17 cellular contexts compared by ENCODE assay signal in the genomic region with DNA sequence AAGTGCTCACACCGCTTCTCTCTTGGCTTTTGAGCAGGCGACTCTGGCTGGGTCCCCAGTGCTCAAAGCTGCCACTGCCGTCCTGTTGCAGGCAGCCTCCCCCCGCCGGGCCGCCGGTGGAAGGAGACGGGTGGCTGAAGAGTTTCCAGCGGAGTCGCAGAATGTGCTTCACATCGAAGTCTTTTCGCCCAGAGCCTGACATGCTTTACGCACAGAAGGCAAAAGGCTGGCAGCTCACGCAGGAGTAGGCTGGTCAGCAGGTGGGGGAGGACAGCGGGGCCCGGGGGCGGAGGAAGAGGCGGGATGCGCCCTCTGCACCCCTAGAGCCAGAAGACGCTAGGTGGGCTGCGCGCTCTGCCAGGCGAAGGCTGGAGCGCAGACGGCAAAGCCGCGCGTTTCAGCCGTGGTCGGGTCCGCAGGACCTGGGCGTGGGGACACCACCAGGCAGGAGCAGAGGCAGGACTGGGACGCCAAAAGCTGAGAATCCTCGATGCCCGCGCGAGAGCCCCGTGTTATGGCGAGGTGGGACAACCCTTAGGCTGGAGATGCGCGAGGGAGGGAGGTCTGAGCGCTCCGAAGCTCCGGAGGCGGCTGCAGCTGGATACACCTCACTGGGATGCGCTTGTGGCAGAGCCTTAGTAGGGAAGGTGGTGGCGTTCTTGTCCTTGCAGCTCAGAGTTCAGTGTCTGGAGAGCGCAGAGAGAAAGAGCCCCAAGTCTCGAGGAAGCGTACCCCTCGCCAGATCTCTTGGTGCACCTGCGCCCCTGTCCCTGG. TPM values are rescaled to one million over a fixed set of nuclear protein-coding genes. Genes with fewer than 3 reads are reported as not detected.
DNase-seq lines count a peak whose midpoint lies in the region; ATAC-seq, FAIRE-seq and TF ChIP-seq lines count a peak whose summit lies in the region.
"Had no signal": no experiment of that assay in that cellular context is flagged by ENCODE, and none has a peak within 500 bp of the region (broad histone marks: within the 10 kb centered on the region; RNA-seq: fewer than 3 reads in every experiment).

A gene (plus strand): TSS at position 329 of the 774 bp plus-strand sequence.

- FAIRE-seq in kidney (lab: Jason Lieb, UNC), result no peak
- FAIRE-seq: urothelium cell line had no signal

- no peaks in the 10 kb centered on the region for H3K4me1 Mint-ChIP-seq in activated naive CD8-positive, alpha-beta T cell treated with anti-CD3 and anti-CD28 coated beads for 36 hours
- H3K4me1 Mint-ChIP-seq in activated naive CD8-positive, alpha-beta T cell treated with anti-CD3 and anti-CD28 coated beads, Interleukin-2, amount 50 U/mL, for 24 hours, result no peaks in the 10 kb centered on the region
- no peaks in the 10 kb centered on the region for H3K4me1 Mint-ChIP-seq in stimulated activated memory B cell treated with anti-CD40 and anti-IgM and Interleukin-4, amounts not matched to agents 10 μg/mL and 1 μg/mL and 100 μg/mL, for 72 hours
- no peaks in the 10 kb centered on the region for H3K4me1 Mint-ChIP-seq in activated CD8-positive, alpha-beta T cell treated with anti-CD3 and anti-CD28 coated beads for 36 hours (ENCODE audit: low read depth)

- in situ Hi-C loops in brain microvascular endothelial cell (cut with HindIII; ENCODE audit: low pct_ligation_motif_present, low sequenced_read_pairs), result no loop called here

- H3K4me3 Mint-ChIP-seq in activated naive CD8-positive, alpha-beta T cell treated with anti-CD3 and anti-CD28 coated beads for 36 hours, result no peak within 1 kb of the TSS
- no peak within 1 kb of the TSS for H3K4me3 Mint-ChIP-seq in activated naive CD8-positive, alpha-beta T cell treated with anti-CD3 and anti-CD28 coated beads, Interleukin-2, amount 50 U/mL, for 24 hours
- no peak within 1 kb of the TSS for H3K4me3 Mint-ChIP-seq in stimulated activated memory B cell treated with anti-CD40 and anti-IgM and Interleukin-4, amounts not matched to agents 10 μg/mL and 1 μg/mL and 100 μg/mL, for 72 hours
- no peak within 1 kb of the TSS for H3K4me3 Mint-ChIP-seq in activated CD8-positive, alpha-beta T cell treated with anti-CD3 and anti-CD28 coated beads for 36 hours
- H3K4me3 Mint-ChIP-seq: naive B cell had no signal

- H3K4me1 ChIP-seq in kidney (ENCODE audit: control insufficient read depth in 1 of 2, insufficient read depth in 1 of 2, low read depth in 1 of 2, low read length in 2 of 2) (peaks cover 0 to 3% of the 10 kb centered on the region in 2 donors), prostate gland (replicated peaks) (no peaks in the 10 kb centered on the region)

- 6% methylated on average over 39 of the region's 52 CpGs for WGBS in prostate gland

- intact Hi-C loops in kidney (cut with DNase I), result no loop called here
- intact Hi-C loops in activated CD8-positive, alpha-beta T cell treated with anti-CD3 and anti-CD28 coated beads for 36 hours (cut with micrococcal nuclease), result no loop called here
- intact Hi-C loops in prostate gland (cut with DNase I), result no loop called here

- peak within 1 kb of the TSS; percentile 37 for H3K4me3 ChIP-seq in brain microvascular endothelial cell (ENCODE audit: low read depth, low read length)
- no peak within 1 kb of the TSS for H3K4me3 ChIP-seq in kidney (ENCODE audit: low read length in 2 of 2)
- no peak within 1 kb of the TSS for H3K4me3 ChIP-seq in prostate gland
- H3K4me3 ChIP-seq: body of pancreas had no signal

- no peak for TF ChIP-seq POLR2A in prostate gland (IDR thresholded peaks at IDR 0.05)

- H3K9me3 ChIP-seq in kidney (ENCODE audit: control insufficient read depth in 1 of 2, low read length in 2 of 2) (no peaks in the 10 kb centered on the region), prostate gland (no peaks in the 10 kb centered on the region)
- H3K9me3 ChIP-seq: body of pancreas had no signal

- H3K27ac ChIP-seq in brain microvascular endothelial cell (no peak within 1 kb of the TSS), kidney (ENCODE audit: low read depth in 2 of 2, low read length in 2 of 2) (no peak within 1 kb of the TSS), prostate gland (no peak within 1 kb of the TSS)
- H3K27ac ChIP-seq: body of pancreas had no signal

- POLR2A ChIA-PET in activated CD8-positive, alpha-beta T cell treated with anti-CD3 and anti-CD28 coated beads for 36 hours (lab: Charles Lee), result no interaction called here

- TF ChIP-seq CTCF in brain microvascular endothelial cell (IDR thresholded peaks at IDR 0.05; ENCODE audit: low read depth, low read length, missing control alignments), result no peak
- no peak for TF ChIP-seq CTCF in kidney (IDR thresholded peaks at IDR 0.05; ENCODE audit: borderline replicate concordance, extremely low read depth, insufficient read depth)
- TF ChIP-seq CTCF in activated CD8-positive, alpha-beta T cell treated with anti-CD3 and anti-CD28 coated beads for 36 hours (IDR thresholded peaks at IDR 0.05), result no peak
- no peak for TF ChIP-seq CTCF in prostate gland (IDR thresholded peaks at IDR 0.05)

- H3K9me3 Mint-ChIP-seq in activated naive CD8-positive, alpha-beta T cell treated with anti-CD3 and anti-CD28 coated beads for 36 hours, result peaks cover 3% of the 10 kb centered on the region
- peaks cover 10% of the 10 kb centered on the region for H3K9me3 Mint-ChIP-seq in activated naive CD8-positive, alpha-beta T cell treated with anti-CD3 and anti-CD28 coated beads, Interleukin-2, amount 50 U/mL, for 24 hours
- peaks cover 13% of the 10 kb centered on the region for H3K9me3 Mint-ChIP-seq in stimulated activated memory B cell treated with anti-CD40 and anti-IgM and Interleukin-4, amounts not matched to agents 10 μg/mL and 1 μg/mL and 100 μg/mL, for 72 hours
- peaks cover 6% of the 10 kb centered on the region for H3K9me3 Mint-ChIP-seq in activated CD8-positive, alpha-beta T cell treated with anti-CD3 and anti-CD28 coated beads for 36 hours

- H3K27me3 ChIP-seq in brain microvascular endothelial cell (replicated peaks) (no peaks in the 10 kb centered on the region), prostate gland (replicated peaks; ENCODE audit: insufficient read depth) (no peaks in the 10 kb centered on the region)
- H3K27me3 ChIP-seq: body of pancreas had no signal

- DNase-seq in activated naive CD8-positive, alpha-beta T cell treated with anti-CD3 and anti-CD28 coated beads for 36 hours, result peak; percentile 0
- no peak for DNase-seq in activated naive CD8-positive, alpha-beta T cell treated with anti-CD3 and anti-CD28 coated beads, Interleukin-2, amount 50 U/mL, for 24 hours
- DNase-seq in brain microvascular endothelial cell (no peak), kidney (peak; percentile 67), GOT3 (lab: John Stamatoyannopoulos, UW) (no peak), prostate gland (ENCODE audit: low spot score) (no peak)
- DNase-seq in activated CD8-positive, alpha-beta T cell treated with anti-CD3 and anti-CD28 coated beads for 36 hours, result no peak
- DNase-seq: DMS79, erythroblast, naive B cell, NCI-H446 had no signal

- H3K27me3 Mint-ChIP-seq in activated naive CD8-positive, alpha-beta T cell treated with anti-CD3 and anti-CD28 coated beads for 36 hours, result peaks cover 3% of the 10 kb centered on the region
- H3K27me3 Mint-ChIP-seq in activated naive CD8-positive, alpha-beta T cell treated with anti-CD3 and anti-CD28 coated beads, Interleukin-2, amount 50 U/mL, for 24 hours, result peaks cover 2% of the 10 kb centered on the region
- no peaks in the 10 kb centered on the region for H3K27me3 Mint-ChIP-seq in stimulated activated memory B cell treated with anti-CD40 and anti-IgM and Interleukin-4, amounts not matched to agents 10 μg/mL and 1 μg/mL and 100 μg/mL, for 72 hours
- H3K27me3 Mint-ChIP-seq in activated CD8-positive, alpha-beta T cell treated with anti-CD3 and anti-CD28 coated beads for 36 hours, result peaks cover 3% of the 10 kb centered on the region

- no peak for ATAC-seq in activated naive CD8-positive, alpha-beta T cell treated with anti-CD3 and anti-CD28 coated beads, Interleukin-2, amount 50 U/mL, for 24 hours
- peak; percentile 45 for ATAC-seq in stimulated activated memory B cell treated with anti-CD40 and anti-IgM and Interleukin-4, amounts not matched to agents 10 μg/mL and 1 μg/mL and 100 μg/mL, for 72 hours
- no peak for ATAC-seq in activated CD8-positive, alpha-beta T cell treated with anti-CD3 and anti-CD28 coated beads for 36 hours
- ATAC-seq: body of pancreas had no signal

- CTCF ChIA-PET in activated CD8-positive, alpha-beta T cell treated with anti-CD3 and anti-CD28 coated beads for 36 hours (lab: Charles Lee), result no interaction called here

- no peaks in the 10 kb centered on the region for H3K36me3 ChIP-seq in brain microvascular endothelial cell (replicated peaks)
- no peaks in the 10 kb centered on the region for H3K36me3 ChIP-seq in kidney (ENCODE audit: control insufficient read depth in 1 of 2, insufficient read depth in 2 of 2, low read length in 2 of 2)
- no peaks in the 10 kb centered on the region for H3K36me3 ChIP-seq in prostate gland

- H3K27ac Mint-ChIP-seq in activated naive CD8-positive, alpha-beta T cell treated with anti-CD3 and anti-CD28 coated beads for 36 hours, result no peak within 1 kb of the TSS
- H3K27ac Mint-ChIP-seq in activated naive CD8-positive, alpha-beta T cell treated with anti-CD3 and anti-CD28 coated beads, Interleukin-2, amount 50 U/mL, for 24 hours, result no peak within 1 kb of the TSS
- H3K27ac Mint-ChIP-seq in stimulated activated memory B cell treated with anti-CD40 and anti-IgM and Interleukin-4, amounts not matched to agents 10 μg/mL and 1 μg/mL and 100 μg/mL, for 72 hours, result no peak within 1 kb of the TSS
- no peak within 1 kb of the TSS for H3K27ac Mint-ChIP-seq in activated CD8-positive, alpha-beta T cell treated with anti-CD3 and anti-CD28 coated beads for 36 hours
- H3K27ac Mint-ChIP-seq: naive B cell had no signal

- H3K36me3 Mint-ChIP-seq in activated naive CD8-positive, alpha-beta T cell treated with anti-CD3 and anti-CD28 coated beads for 36 hours, result no peaks in the 10 kb centered on the region
- H3K36me3 Mint-ChIP-seq in activated naive CD8-positive, alpha-beta T cell treated with anti-CD3 and anti-CD28 coated beads, Interleukin-2, amount 50 U/mL, for 24 hours (ENCODE audit: low read depth), result no peaks in the 10 kb centered on the region
- H3K36me3 Mint-ChIP-seq in stimulated activated memory B cell treated with anti-CD40 and anti-IgM and Interleukin-4, amounts not matched to agents 10 μg/mL and 1 μg/mL and 100 μg/mL, for 72 hours, result no peaks in the 10 kb centered on the region
- no peaks in the 10 kb centered on the region for H3K36me3 Mint-ChIP-seq in activated CD8-positive, alpha-beta T cell treated with anti-CD3 and anti-CD28 coated beads for 36 hours (ENCODE audit: low read depth)
- H3K36me3 Mint-ChIP-seq: naive B cell had no signal

- no peak within 1 kb of the TSS for H3K9ac ChIP-seq in kidney (ENCODE audit: low read length in 2 of 2)

RNA-seq across cellular contexts. Expression of the gene that starts here (rescaled TPM):
- total RNA-seq in activated naive CD8-positive, alpha-beta T cell treated with anti-CD3 and anti-CD28 coated beads for 36 hours, result not detected
- total RNA-seq in kidney, result not detected
- polyA plus RNA-seq in kidney (ENCODE audit: insufficient read depth, low read depth, low replicate concordance), result not detected
- not detected for total RNA-seq in activated CD8-positive, alpha-beta T cell treated with anti-CD3 and anti-CD28 coated beads for 36 hours
- not detected for total RNA-seq in prostate gland
- total RNA-seq: body of pancreas, LHCN-M2, RPMI7951 had no signal
- polyA plus RNA-seq: AG04450 had no signal

Comparison
In these comparisons a context has a peak if more than half of its experiments do, and no peak if none do; other contexts are left out.
1. Peak in DNase-seq in activated naive CD8-positive, alpha-beta T cell treated with anti-CD3 and anti-CD28 coated beads for 36 hours; RNA of the gene not detected or under 1 TPM.
2. Peak in DNase-seq in kidney; RNA of the gene not detected or under 1 TPM.